1 cellular context compared by ENCODE assay signal in genomic region chr10:131980757-131981428, GRCh38.
A peak's percentile ranks its signal among the peaks of the same experiment; 100 is the strongest.
TF ChIP-seq lines count a peak whose summit lies in the region.

No MANE protein-coding gene starts in this region.

TF ChIP-seq in GM12878, 131 proteins besides CTCF, POLR2A, EP300 and RAD21 (continued from another document):
- TF ChIP-seq MLLT1 (IDR thresholded peaks at IDR 0.05): peak; percentile 88
